ENCODE assay signal across 21 cellular contexts in the genomic region with DNA sequence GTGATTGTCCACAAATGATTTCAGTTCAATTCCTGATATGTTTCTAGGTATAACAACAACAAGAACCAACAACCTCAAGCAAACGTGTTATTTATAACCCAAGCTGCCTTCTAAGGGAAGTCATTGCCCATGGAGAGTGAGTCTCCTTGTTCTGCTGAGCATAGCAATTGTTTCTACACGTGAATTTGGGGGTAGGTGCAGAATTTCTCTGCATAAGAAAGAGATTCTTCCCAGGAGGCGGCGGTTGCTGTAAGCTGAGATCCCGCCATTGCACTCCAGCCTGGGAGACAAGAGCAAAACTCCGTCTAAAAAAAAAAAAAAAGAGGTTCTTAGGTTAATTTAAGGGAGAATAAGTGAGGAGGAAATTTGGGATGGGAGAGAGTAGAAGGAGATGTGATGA.
"Had no signal": no experiment of that assay in that cellular context is flagged by ENCODE, and none has a peak within 500 bp of the region (broad histone marks: within the 10 kb centered on the region; RNA-seq: fewer than 3 reads in every experiment).

No MANE protein-coding gene starts in this region.

- H3K4me1 Mint-ChIP-seq: memory B cell; naive B cell; stimulated activated memory B cell treated with anti-CD40 and anti-IgM and Interleukin-4, amounts not matched to agents 10 μg/mL and 1 μg/mL and 100 μg/mL, for 72 hours had no signal

- ATAC-seq: foreskin keratinocyte; left cardiac atrium; lower lobe of right lung; sciatic nerve; stimulated activated memory B cell treated with anti-CD40 and anti-IgM and Interleukin-4, amounts not matched to agents 10 μg/mL and 1 μg/mL and 100 μg/mL, for 72 hours had no signal

- H3K9me3 Mint-ChIP-seq: endodermal cell; memory B cell; nephron progenitor cell; stimulated activated memory B cell treated with anti-CD40 and anti-IgM and Interleukin-4, amounts not matched to agents 10 μg/mL and 1 μg/mL and 100 μg/mL, for 72 hours; stimulated activated naive CD8-positive, alpha-beta T cell treated with anti-CD3 and anti-CD28 coated beads, Interleukin-15, Interleukin-2, amounts not matched to agents 100 ng/mL and 50 ng/mL, for 24 hours had no signal

- H3K4me3 Mint-ChIP-seq: endodermal cell; memory B cell; naive B cell; nephron progenitor cell; stimulated activated memory B cell treated with anti-CD40 and anti-IgM and Interleukin-4, amounts not matched to agents 10 μg/mL and 1 μg/mL and 100 μg/mL, for 72 hours; stimulated activated naive CD8-positive, alpha-beta T cell treated with anti-CD3 and anti-CD28 coated beads, Interleukin-15, Interleukin-2, amounts not matched to agents 100 ng/mL and 50 ng/mL, for 24 hours had no signal

- H3K36me3 Mint-ChIP-seq: memory B cell; naive B cell; stimulated activated memory B cell treated with anti-CD40 and anti-IgM and Interleukin-4, amounts not matched to agents 10 μg/mL and 1 μg/mL and 100 μg/mL, for 72 hours had no signal

- H3K27ac Mint-ChIP-seq: endodermal cell; memory B cell; nephron progenitor cell; stimulated activated memory B cell treated with anti-CD40 and anti-IgM and Interleukin-4, amounts not matched to agents 10 μg/mL and 1 μg/mL and 100 μg/mL, for 72 hours; stimulated activated naive CD8-positive, alpha-beta T cell treated with anti-CD3 and anti-CD28 coated beads, Interleukin-15, Interleukin-2, amounts not matched to agents 100 ng/mL and 50 ng/mL, for 24 hours had no signal

- DNase-seq: effector CD4-positive, alpha-beta T cell; endodermal cell; erythroblast; foreskin keratinocyte; kidney; left cardiac atrium; left ventricle myocardium inferior; lower lobe of right lung; naive B cell; nephron progenitor cell; posterior cingulate gyrus; spleen; stimulated activated CD4-positive, alpha-beta T cell treated with anti-CD3 and anti-CD28 coated beads, Interleukin-15, amount 100 ng/mL, for 24 hours; stimulated activated CD4-positive, alpha-beta T cell treated with anti-CD3 and anti-CD28 coated beads, Interleukin-1b, Interleukin-23, amount 100 ng/mL, for 48 hours; stimulated activated CD4-positive, alpha-beta T cell treated with anti-CD3 and anti-CD28 coated beads, Interleukin-4, amount 100 ng/mL, for 24 hours; tibial artery; upper lobe of left lung had no signal
